Comparison of ENCODE assay signal across 2 cellular contexts in the genomic region with DNA sequence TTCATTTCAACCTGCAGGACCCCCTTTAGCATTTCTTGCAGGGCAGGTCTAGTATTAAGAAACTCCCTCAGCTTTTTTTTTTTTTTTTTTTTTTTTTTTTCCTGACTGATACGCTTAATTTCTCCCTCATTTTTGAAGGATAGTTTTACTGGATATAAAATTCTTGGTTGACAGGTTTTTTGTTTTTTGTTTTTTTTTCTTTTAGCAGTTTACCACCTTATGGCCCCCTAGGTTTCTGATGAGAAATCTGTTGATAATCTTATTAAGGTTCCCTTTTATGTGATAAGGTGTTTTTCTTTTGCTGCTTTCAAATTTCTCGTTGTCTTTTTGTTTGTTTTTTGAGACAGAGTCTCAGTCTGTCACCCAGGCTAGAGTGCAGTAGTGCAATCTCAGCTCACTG.
TF ChIP-seq lines count a peak whose summit lies in the region.

No MANE protein-coding gene starts in this region.

TF ChIP-seq in HepG2, 621 proteins besides CTCF, POLR2A, EP300 and RAD21:
- TF ChIP-seq, protein P1, sequence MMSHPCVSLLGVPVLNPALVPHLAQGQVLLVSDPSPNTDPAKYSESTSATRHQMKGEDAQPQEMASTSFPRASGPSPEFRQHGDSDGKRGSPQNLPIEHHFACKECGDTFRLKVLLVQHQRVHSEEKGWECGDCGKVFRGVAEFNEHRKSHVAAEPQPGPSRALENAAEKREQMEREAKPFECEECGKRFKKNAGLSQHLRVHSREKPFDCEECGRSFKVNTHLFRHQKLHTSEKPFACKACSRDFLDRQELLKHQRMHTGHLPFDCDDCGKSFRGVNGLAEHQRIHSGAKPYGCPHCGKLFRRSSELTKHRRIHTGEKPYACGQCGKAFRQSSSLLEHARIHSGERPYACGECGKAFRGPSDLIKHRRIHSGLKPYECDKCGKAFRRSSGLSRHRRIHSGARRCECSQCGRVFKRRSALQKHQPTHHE (CRISPR knock-in tag; IDR thresholded peaks at IDR 0.05; ENCODE audit: borderline replicate concordance): no peak
- TF ChIP-seq GZF1 (CRISPR knock-in tag; IDR thresholded peaks at IDR 0.05): no peak
- TF ChIP-seq ZFP1 (CRISPR knock-in tag; IDR thresholded peaks at IDR 0.05): peak; percentile 44; the same call in 1 of the 2 replicates
- TF ChIP-seq GTF3A (CRISPR knock-in tag; conservative IDR thresholded peaks at IDR 0.05): no peak
- no peak for TF ChIP-seq HCFC1 (IDR thresholded peaks at IDR 0.05; ENCODE audit: low read depth, low read length)
- no peak for TF ChIP-seq ZNF431 (CRISPR knock-in tag; IDR thresholded peaks at IDR 0.05; ENCODE audit: borderline replicate concordance, low read depth)

TF ChIP-seq in GM12878, 131 proteins besides CTCF, POLR2A, EP300 and RAD21:
- peak; percentile 20; the same call in 1 of the 2 replicates for TF ChIP-seq ZNF384 (IDR thresholded peaks at IDR 0.05; ENCODE audit: borderline replicate concordance, low read depth, low read length)
- TF ChIP-seq NBN (IDR thresholded peaks at IDR 0.05): 0 out of 2 replicates have a peak, but pooled peaks have one; percentile 34
- no peak for TF ChIP-seq PML (IDR thresholded peaks at IDR 0.05; ENCODE audit: low read length)
- no peak for TF ChIP-seq RUNX3 (IDR thresholded peaks at IDR 0.05; ENCODE audit: low read length)
- no peak for TF ChIP-seq RELA (IDR thresholded peaks at IDR 0.05; ENCODE audit: borderline replicate concordance, partially characterized antibody)
- TF ChIP-seq MTA3 (IDR thresholded peaks at IDR 0.05; ENCODE audit: borderline replicate concordance, low read length): no peak
- TF ChIP-seq MTA2 (IDR thresholded peaks at IDR 0.05; ENCODE audit: low read depth): no peak
- TF ChIP-seq MEF2A (IDR thresholded peaks at IDR 0.05; ENCODE audit: insufficient read depth, low read depth, low read length): no peak
- TF ChIP-seq, protein P2, sequence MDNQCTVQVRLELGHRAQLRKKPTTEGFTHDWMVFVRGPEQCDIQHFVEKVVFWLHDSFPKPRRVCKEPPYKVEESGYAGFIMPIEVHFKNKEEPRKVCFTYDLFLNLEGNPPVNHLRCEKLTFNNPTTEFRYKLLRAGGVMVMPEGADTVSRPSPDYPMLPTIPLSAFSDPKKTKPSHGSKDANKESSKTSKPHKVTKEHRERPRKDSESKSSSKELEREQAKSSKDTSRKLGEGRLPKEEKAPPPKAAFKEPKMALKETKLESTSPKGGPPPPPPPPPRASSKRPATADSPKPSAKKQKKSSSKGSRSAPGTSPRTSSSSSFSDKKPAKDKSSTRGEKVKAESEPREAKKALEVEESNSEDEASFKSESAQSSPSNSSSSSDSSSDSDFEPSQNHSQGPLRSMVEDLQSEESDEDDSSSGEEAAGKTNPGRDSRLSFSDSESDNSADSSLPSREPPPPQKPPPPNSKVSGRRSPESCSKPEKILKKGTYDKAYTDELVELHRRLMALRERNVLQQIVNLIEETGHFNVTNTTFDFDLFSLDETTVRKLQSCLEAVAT (IDR thresholded peaks at IDR 0.05): 0 out of 2 replicates have a peak, but pooled peaks have one; percentile 47
- TF ChIP-seq, protein P3, sequence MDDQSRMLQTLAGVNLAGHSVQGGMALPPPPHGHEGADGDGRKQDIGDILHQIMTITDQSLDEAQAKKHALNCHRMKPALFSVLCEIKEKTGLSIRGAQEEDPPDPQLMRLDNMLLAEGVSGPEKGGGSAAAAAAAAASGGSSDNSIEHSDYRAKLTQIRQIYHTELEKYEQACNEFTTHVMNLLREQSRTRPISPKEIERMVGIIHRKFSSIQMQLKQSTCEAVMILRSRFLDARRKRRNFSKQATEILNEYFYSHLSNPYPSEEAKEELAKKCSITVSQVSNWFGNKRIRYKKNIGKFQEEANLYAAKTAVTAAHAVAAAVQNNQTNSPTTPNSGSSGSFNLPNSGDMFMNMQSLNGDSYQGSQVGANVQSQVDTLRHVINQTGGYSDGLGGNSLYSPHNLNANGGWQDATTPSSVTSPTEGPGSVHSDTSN (IDR thresholded peaks at IDR 0.05; ENCODE audit: insufficient replicate concordance, low read depth, low read length): no peak
